Comparison of ENCODE assay signal across 9 cellular contexts in the genomic region with DNA sequence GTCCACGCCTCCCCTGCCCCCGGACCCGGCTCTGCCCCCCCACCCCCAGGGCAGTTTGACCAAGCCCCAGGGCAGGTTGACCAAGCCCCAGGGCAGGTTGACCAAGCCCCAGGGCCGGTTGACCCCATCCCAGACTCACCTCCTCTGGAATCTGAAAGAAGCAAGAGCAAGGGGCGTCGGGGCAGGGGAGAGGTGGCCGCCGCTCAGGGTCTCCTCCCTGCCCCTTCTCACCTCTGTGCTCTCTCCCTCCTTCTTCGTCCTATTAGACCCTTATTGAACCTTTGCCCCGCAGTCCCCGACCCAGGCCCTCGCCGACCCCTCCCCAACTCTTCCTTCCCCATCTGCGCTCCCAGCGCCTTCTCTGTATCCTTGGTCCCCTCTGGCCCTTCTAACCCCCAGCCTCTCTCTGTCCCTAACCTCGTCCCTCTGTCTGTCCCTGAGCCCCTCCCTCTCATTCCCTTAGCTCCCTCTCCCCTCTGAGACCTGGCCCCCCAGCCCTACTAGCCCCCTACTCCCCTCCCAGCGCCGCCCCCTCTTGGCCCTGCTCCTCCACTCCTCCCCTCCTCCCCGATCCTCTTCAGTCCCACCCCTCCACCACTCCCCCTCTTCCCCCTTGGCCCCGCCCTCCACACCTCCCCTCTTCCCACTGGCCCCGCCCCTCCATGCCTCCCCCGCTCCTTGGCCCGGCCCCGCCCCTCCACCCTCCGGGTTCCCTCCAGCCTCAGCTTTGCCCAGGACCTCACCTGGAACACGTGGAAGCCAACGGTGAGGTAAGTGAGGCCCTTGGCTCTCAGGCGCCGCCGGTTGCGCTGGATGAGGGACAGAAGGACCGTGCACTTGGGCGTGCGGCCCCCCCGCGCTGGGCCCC. TPM values are rescaled to one million over a fixed set of nuclear protein-coding genes. Genes with fewer than 3 reads are reported as not detected.
A peak's percentile ranks its signal among the peaks of the same experiment; 100 is the strongest.
DNase-seq lines count a peak whose midpoint lies in the region; ATAC-seq lines count a peak whose summit lies in the region.
"Had no signal": no experiment of that assay in that cellular context is flagged by ENCODE, and none has a peak within 500 bp of the region (broad histone marks: within the 10 kb centered on the region; RNA-seq: fewer than 3 reads in every experiment).

No MANE protein-coding gene starts in this region.

- H3K9me3 Mint-ChIP-seq in activated T-cell treated with anti-CD3 and anti-CD28 coated beads, Interleukin-2, amount 50 U/mL, for 24 hours = no peaks in the 10 kb centered on the region

- H3K4me1 Mint-ChIP-seq in activated T-cell treated with anti-CD3 and anti-CD28 coated beads, Interleukin-2, amount 50 U/mL, for 24 hours (ENCODE audit: low read depth) = peaks cover 43% of the 10 kb centered on the region

- H3K4me3 ChIP-seq in GM08714 (ENCODE audit: low read length) (peak overlapping the region; percentile 35; the same call in 1 of the 2 replicates), skeletal muscle satellite cell (ENCODE audit: low read length) (no peak overlapping the region)

- no peak for ATAC-seq in Right ventricle myocardium superior (ENCODE audit: poor library complexity)
- ATAC-seq in GM21825 (IDR thresholded peaks at IDR 0.05; ENCODE audit: unreplicated experiment) = no peak
- ATAC-seq in GM21390 (IDR thresholded peaks at IDR 0.05; ENCODE audit: unreplicated experiment) = no peak

- H3K27me3 Mint-ChIP-seq in activated T-cell treated with anti-CD3 and anti-CD28 coated beads, Interleukin-2, amount 50 U/mL, for 24 hours = peaks cover 7% of the 10 kb centered on the region

- peak; percentile 90 for DNase-seq in NCI-H345 (lab: John Stamatoyannopoulos, UW)
- DNase-seq in activated T-cell treated with anti-CD3 and anti-CD28 coated beads, Interleukin-2, amount 50 U/mL, for 24 hours = peak; percentile 74
- peak; percentile 43 for DNase-seq in Right ventricle myocardium superior
- DNase-seq in NK-92 treated with Interleukin-12 subunit alpha and Interleukin-12 subunit beta, amount 100 ng/mL, for 24 hours (lab: John Stamatoyannopoulos, UW) = no peak

- H3K4me2 ChIP-seq in skeletal muscle satellite cell (ENCODE audit: low read length) = peak overlapping the region; percentile 78

- peak overlapping the region; percentile 22 for H3K27ac Mint-ChIP-seq in activated T-cell treated with anti-CD3 and anti-CD28 coated beads, Interleukin-2, amount 50 U/mL, for 24 hours

- H3K4me3 Mint-ChIP-seq in activated T-cell treated with anti-CD3 and anti-CD28 coated beads, Interleukin-2, amount 50 U/mL, for 24 hours = peak overlapping the region; percentile 31

- no peak overlapping the region for H3K9ac ChIP-seq in skeletal muscle satellite cell (ENCODE audit: low read depth, low read length)

- H3K9me3 ChIP-seq in skeletal muscle satellite cell (replicated peaks; ENCODE audit: low read length) = no peaks in the 10 kb centered on the region

- peaks cover 25% of the 10 kb centered on the region for H3K4me1 ChIP-seq in skeletal muscle satellite cell (ENCODE audit: control insufficient read depth, insufficient read depth, low read length)

- H3K36me3 ChIP-seq in skeletal muscle satellite cell (ENCODE audit: insufficient read depth, low read length) = peaks cover 11% of the 10 kb centered on the region

- no peaks in the 10 kb centered on the region for H3K36me3 Mint-ChIP-seq in activated T-cell treated with anti-CD3 and anti-CD28 coated beads, Interleukin-2, amount 50 U/mL, for 24 hours (ENCODE audit: low read depth)

- intact Hi-C loops in Right ventricle myocardium superior (cut with DNase I) = no loop called here

- H3K27me3 ChIP-seq in skeletal muscle satellite cell (ENCODE audit: control insufficient read depth, insufficient read depth, low read length) = no peaks in the 10 kb centered on the region

RNA-seq across cellular contexts. Expression of a gene that starts 7.6 kb away (rescaled TPM):
- total RNA-seq in Right ventricle myocardium superior = not detected
- total RNA-seq in skeletal muscle satellite cell (2012; rRNA removed) = 0.25 TPM in 1 of 2 replicates, not detected in the other
- total RNA-seq: SK-MEL-5 had no signal

RNA-seq across cellular contexts. Expression of a gene that starts 36.7 kb away (rescaled TPM):
- not detected for total RNA-seq in Right ventricle myocardium superior
- not detected in 2 replicates for total RNA-seq in skeletal muscle satellite cell (2012; rRNA removed)
- total RNA-seq: SK-MEL-5 had no signal

RNA-seq across cellular contexts. Expression of a gene that starts 52.4 kb away (rescaled TPM):
- total RNA-seq in Right ventricle myocardium superior = not detected
- total RNA-seq in skeletal muscle satellite cell (2012; rRNA removed) = not detected in 2 replicates
- total RNA-seq: SK-MEL-5 had no signal
